Comparison of ENCODE assay signal across 7 cellular contexts in the genomic region with DNA sequence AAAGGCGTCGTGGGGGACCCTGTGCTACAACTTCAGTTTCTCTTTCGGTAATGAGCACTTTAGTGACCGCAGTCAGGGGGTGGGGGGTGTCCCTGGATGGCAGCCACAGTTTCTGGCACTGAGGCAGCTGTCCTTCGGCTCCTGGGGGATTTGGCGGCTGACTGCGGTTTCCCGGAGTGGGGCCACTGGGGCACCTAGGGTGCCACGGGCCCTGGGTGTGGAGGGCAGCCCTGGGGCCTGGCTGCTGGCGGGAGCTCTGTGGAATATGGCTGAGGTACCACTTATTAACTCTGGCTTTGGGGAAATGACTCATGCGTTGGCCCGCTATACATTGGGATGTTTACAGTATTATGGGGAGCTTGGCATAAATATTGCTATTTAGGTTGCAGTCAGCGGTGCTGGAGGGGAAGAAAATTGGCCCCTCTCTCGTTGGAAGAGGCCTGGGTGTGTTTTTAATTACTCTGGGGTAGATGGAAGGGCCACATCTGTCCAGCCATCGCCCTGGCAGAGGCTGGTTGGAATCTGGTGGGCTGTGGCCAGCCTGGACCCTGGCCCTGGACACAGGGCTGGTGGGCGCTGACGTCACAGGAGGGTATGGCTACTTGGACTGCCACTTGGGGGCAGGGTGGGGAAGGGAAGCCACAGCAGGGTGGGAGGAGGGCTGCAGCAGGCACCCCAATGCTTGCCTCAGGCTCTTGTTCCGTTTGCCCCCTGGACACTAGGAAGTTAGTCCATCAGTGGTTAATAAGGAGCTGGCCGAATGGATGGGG. TPM values are rescaled to one million over a fixed set of nuclear protein-coding genes. Genes with fewer than 3 reads are reported as not detected.
DNase-seq lines count a peak whose midpoint lies in the region; FAIRE-seq and TF ChIP-seq lines count a peak whose summit lies in the region.

No MANE protein-coding gene starts in this region.

- H3K4me1 ChIP-seq in small intestine (ENCODE audit: control insufficient read depth in 2 of 2, insufficient read depth in 1 of 2, low read depth in 1 of 2, low read length in 1 of 2), result peaks cover 0 to 2% of the 10 kb centered on the region in 2 donors

- H3K9me3 ChIP-seq in small intestine (ENCODE audit: control insufficient read depth, low read depth), result no peaks in the 10 kb centered on the region

- no peak overlapping the region for H3K27ac ChIP-seq in coronary artery
- peak overlapping the region in 1 of 2 donors; percentile 71 for H3K27ac ChIP-seq in small intestine (ENCODE audit: low read depth in 1 of 2, low read length in 1 of 2)

- no peak for TF ChIP-seq CTCF in coronary artery (IDR thresholded peaks at IDR 0.05)

- no peaks in the 10 kb centered on the region for H3K27me3 ChIP-seq in small intestine (ENCODE audit: control insufficient read depth in 2 of 2, insufficient read depth in 2 of 2, low read length in 2 of 2)

- DNase-seq in GM18507 (ENCODE audit: extremely low spot score, insufficient read length, low read depth) (peak; percentile 48), NCI-H446 treated with DMSO at 0.1 percent for 48 hours (lab: John Stamatoyannopoulos, UW) (peak; percentile 72), coronary artery (ENCODE audit: low spot score) (no peak), small intestine (peak; percentile 31), GF-D8 (lab: John Stamatoyannopoulos, UW) (no peak), NCI-H510A treated with DMSO at 0.1 percent for 48 hours (lab: John Stamatoyannopoulos, UW) (no peak), NCI-H226 (no peak)

- 14 to 36% (median 25%) methylated on average over 19 of the region's 19 CpGs for WGBS in small intestine, 3 donors

- FAIRE-seq in GM18507 (lab: Jason Lieb, UNC), result no peak
- FAIRE-seq in small intestine (lab: Jason Lieb, UNC), result no peak

- H3K4me3 ChIP-seq in coronary artery (peak overlapping the region; percentile 81), small intestine (ENCODE audit: low read depth in 1 of 2, low read length in 2 of 2) (peak overlapping the region in 1 of 2 donors; percentile 71)

- H3K36me3 ChIP-seq in small intestine (ENCODE audit: control insufficient read depth in 2 of 2, insufficient read depth in 2 of 2, low read length in 2 of 2), result no peaks in the 10 kb centered on the region

RNA-seq across cellular contexts. Expression of gene EPHB2, which starts 2.0 kb away (rescaled TPM):
- 10 to 100 TPM in 1 of 3 donors, 1 to 10 TPM in 2; 1.1 to 52.5 (median 1.1) TPM for polyA plus RNA-seq in small intestine

RNA-seq across cellular contexts. Expression of gene C1QB, which starts 59.7 kb away (rescaled TPM):
- polyA plus RNA-seq in small intestine, result 100 to 1,000 TPM in 2 of 3 donors, 10 to 100 TPM in 1; 33.5 to 255 (median 119) TPM

Comparison
In these comparisons a context has a peak if more than half of its experiments do, and no peak if none do; other contexts are left out.
1. DNase-seq: peak in GM18507 (single experiment), NCI-H446 treated with DMSO at 0.1 percent for 48 hours (single experiment) and small intestine (single experiment); none in coronary artery (single experiment), GF-D8 (single experiment), NCI-H510A treated with DMSO at 0.1 percent for 48 hours (single experiment) and NCI-H226 (single experiment).